Comparison of ENCODE assay signal across 25 cellular contexts in genomic region chr17:62859146-62859545, GRCh38. TPM values are rescaled to one million over a fixed set of nuclear protein-coding genes. Genes with fewer than 3 reads are reported as not detected.
DNase-seq lines count a peak whose midpoint lies in the region; ATAC-seq and TF ChIP-seq lines count a peak whose summit lies in the region.
"Had no signal": no experiment of that assay in that cellular context is flagged by ENCODE, and none has a peak within 500 bp of the region (broad histone marks: within the 10 kb centered on the region; RNA-seq: fewer than 3 reads in every experiment).

No MANE protein-coding gene starts in this region.

- H3K27ac ChIP-seq in coronary artery (no peak overlapping the region), lower lobe of right lung (peak overlapping the region; percentile 24), aorta (ENCODE audit: low read depth in 1 of 2, low read length in 2 of 2) (peak overlapping the region in 1 of 2 donors; percentile 65), spleen (no peak overlapping the region)
- H3K27ac ChIP-seq: BLaER1, body of pancreas, neutrophil, SJCRH30, thyroid gland had no signal

- H3K4me3 ChIP-seq in MG63 (no peak overlapping the region), coronary artery (no peak overlapping the region), lower lobe of right lung (no peak overlapping the region), aorta (ENCODE audit: low read length in 2 of 2) (no peak overlapping the region), H7 (ENCODE audit: insufficient read depth, low read depth, low read length) (no peak overlapping the region), spleen (no peak overlapping the region)
- H3K4me3 ChIP-seq: BLaER1, body of pancreas, SJCRH30, thyroid gland had no signal

- ATAC-seq in lower lobe of right lung, result peak; percentile 67 to 81
- ATAC-seq in aorta (ENCODE audit: low FRiP score), result peak; percentile 56
- no peak for ATAC-seq in GM19455 (IDR thresholded peaks at IDR 0.05; ENCODE audit: unreplicated experiment)
- ATAC-seq: body of pancreas; left colon; stimulated activated effector memory CD8-positive, alpha-beta T cell treated with anti-CD3 and anti-CD28 coated beads, Interleukin-12 subunit alpha, Interleukin-12 subunit beta, amount 100 ng/mL, for 72 hours had no signal

- 4 to 6% methylated on average over 3 of the region's 3 CpGs for WGBS in aorta, 2 donors
- WGBS in spleen, 5 donors, result 85 to 98% (median 88%) methylated on average over 3 of the region's 3 CpGs

- peak; percentile 30 for DNase-seq in MG63
- DNase-seq in coronary artery (ENCODE audit: low spot score), result peak; percentile 47
- no peak for DNase-seq in lower lobe of right lung
- DNase-seq in aorta, result no peak
- DNase-seq in H7, result no peak
- DNase-seq in spleen, result no peak
- DNase-seq: activated CD4-positive, alpha-beta T cell treated with anti-CD3 and anti-CD28 coated beads, Interleukin-2, amount 50 U/mL, for 48 hours; activated naive CD4-positive, alpha-beta T cell treated with Interleukin-2 at 50 U/mL for 16 hours; activated T-cell treated with anti-CD3 and anti-CD28 coated beads for 4 hours; body of pancreas; H9; left colon; NCI-H1417 treated with DMSO at 0.1 percent for 48 hours; NCI-H2171 treated with DMSO at 0.1 percent for 48 hours; NCI-H748 treated with DMSO at 0.1 percent for 48 hours; retina; SJCRH30; thyroid gland had no signal

- no peak for TF ChIP-seq CTCF in coronary artery (IDR thresholded peaks at IDR 0.05)
- no peak for TF ChIP-seq CTCF in lower lobe of right lung (IDR thresholded peaks at IDR 0.05)
- no peak for TF ChIP-seq CTCF in spleen (IDR thresholded peaks at IDR 0.05 in 8 of 11, conservative IDR thresholded peaks at IDR 0.05 in 3 of 11)

- peaks cover 6% of the 10 kb centered on the region for H3K4me1 ChIP-seq in lower lobe of right lung
- no peaks in the 10 kb centered on the region for H3K4me1 ChIP-seq in aorta (ENCODE audit: control insufficient read depth in 1 of 2, insufficient read depth in 2 of 2, low read length in 2 of 2)
- H3K4me1 ChIP-seq in spleen, result no peaks in the 10 kb centered on the region
- H3K4me1 ChIP-seq: BLaER1, body of pancreas, thyroid gland had no signal

- H3K27me3 ChIP-seq in MG63 (no peaks in the 10 kb centered on the region), lower lobe of right lung (ENCODE audit: low read depth) (no peaks in the 10 kb centered on the region), aorta (ENCODE audit: control insufficient read depth in 1 of 2, insufficient read depth in 2 of 2, low read length in 1 of 2) (no peaks in the 10 kb centered on the region), H7 (ENCODE audit: control insufficient read depth, insufficient read depth, low read length) (no peaks in the 10 kb centered on the region), spleen (replicated peaks in 1 of 7) (no peaks in the 10 kb centered on the region)
- H3K27me3 ChIP-seq: BLaER1, body of pancreas, neutrophil, thyroid gland had no signal

- H3K9me3 ChIP-seq in MG63 (no peaks in the 10 kb centered on the region), lower lobe of right lung (no peaks in the 10 kb centered on the region), aorta (ENCODE audit: control insufficient read depth, low read length) (no peaks in the 10 kb centered on the region), spleen (no peaks in the 10 kb centered on the region)
- H3K9me3 ChIP-seq: BLaER1, body of pancreas, neutrophil, SJCRH30, thyroid gland had no signal

- intact Hi-C loops in lower lobe of right lung (cut with DNase I) (no loop called here), aorta (cut with DNase I) (loop anchor here in 1 of 2 donors (5.0 kb wide), 1 partner anchor 37 kb away; no protein-coding TSS in a partner anchor), spleen (cut with DNase I; ENCODE audit: low total_unique reads) (no loop called here)

- TF ChIP-seq POLR2A in spleen (IDR thresholded peaks at IDR 0.05), result no peak

- no peaks in the 10 kb centered on the region for H3K36me3 ChIP-seq in MG63
- no peaks in the 10 kb centered on the region for H3K36me3 ChIP-seq in lower lobe of right lung
- no peaks in the 10 kb centered on the region for H3K36me3 ChIP-seq in aorta (ENCODE audit: control insufficient read depth in 1 of 2, insufficient read depth in 2 of 2, low read length in 1 of 2)
- no peaks in the 10 kb centered on the region for H3K36me3 ChIP-seq in H7 (replicated peaks; ENCODE audit: control insufficient read depth, insufficient read depth, low read length)
- H3K36me3 ChIP-seq in spleen, result no peaks in the 10 kb centered on the region
- H3K36me3 ChIP-seq: BLaER1, neutrophil, SJCRH30, thyroid gland had no signal

RNA-seq across cellular contexts. Expression of gene MARCHF10, which starts 51.0 kb away (rescaled TPM):
- not detected in 2 replicates for total RNA-seq in MG63 (2014; rRNA removed; shearing (Covaris generic); ENCODE audit: low replicate concordance)
- total RNA-seq in lower lobe of right lung, result 5.1 TPM
- not detected for total RNA-seq in aorta
- polyA plus RNA-seq in aorta, result not detected
- 0.03 and 0.41 TPM in 2 replicates for total RNA-seq in H7 (2014; rRNA removed; shearing (Covaris generic))
- not detected for total RNA-seq in spleen
- polyA plus RNA-seq in spleen, result under 1 TPM; 0.15 to 0.32 (median 0.26) TPM
- total RNA-seq: G401, glomerular endothelial cell, H9, left colon, OCI-LY7, SJCRH30 had no signal

Comparison
In these comparisons a context has a peak if more than half of its experiments do, and no peak if none do; other contexts are left out.
1. DNase-seq: peak in MG63 (single experiment) and coronary artery (single experiment); none in lower lobe of right lung (single experiment), aorta (0 of 2), H7 (single experiment) and spleen (single experiment).